Comparison of ENCODE assay signal across 9 cellular contexts in genomic region chr9:120920495-120921178, GRCh38. TPM values are rescaled to one million over a fixed set of nuclear protein-coding genes. Genes with fewer than 3 reads are reported as not detected.
A peak's percentile ranks its signal among the peaks of the same experiment; 100 is the strongest.
DNase-seq lines count a peak whose midpoint lies in the region; ATAC-seq, FAIRE-seq and TF ChIP-seq lines count a peak whose summit lies in the region.
"Had no signal": no experiment of that assay in that cellular context is flagged by ENCODE, and none has a peak within 500 bp of the region (broad histone marks: within the 10 kb centered on the region; RNA-seq: fewer than 3 reads in every experiment).

No MANE protein-coding gene starts in this region.

- peak overlapping the region; percentile 95 for H3K27ac ChIP-seq in Karpas-422 (ENCODE audit: low read length)
- peak overlapping the region; percentile 99 for H3K27ac ChIP-seq in GM12878 (ENCODE audit: control insufficient read depth, insufficient read depth)
- no peak overlapping the region for H3K27ac ChIP-seq in psoas muscle

- H3K9me3 Mint-ChIP-seq in stimulated activated memory B cell treated with anti-CD40 and anti-IgM and Interleukin-4, amounts not matched to agents 10 μg/mL and 1 μg/mL and 100 μg/mL, for 72 hours = peaks cover 2% of the 10 kb centered on the region
- H3K9me3 Mint-ChIP-seq: nephron progenitor cell had no signal

- peak overlapping the region; percentile 63 for H3K9ac ChIP-seq in Karpas-422 (ENCODE audit: low read length)
- peak overlapping the region; percentile 99 for H3K9ac ChIP-seq in GM12878 (ENCODE audit: control insufficient read depth, insufficient read depth, low read length)

- peak overlapping the region; percentile 98 for H3K27ac Mint-ChIP-seq in stimulated activated memory B cell treated with anti-CD40 and anti-IgM and Interleukin-4, amounts not matched to agents 10 μg/mL and 1 μg/mL and 100 μg/mL, for 72 hours

- H3K4me3 ChIP-seq in Karpas-422 (ENCODE audit: low read length) (0 out of 2 replicates have a peak overlapping the region, but pooled peaks have one; percentile 38), GM12878 (peak overlapping the region; percentile 88), psoas muscle (no peak overlapping the region)

- no peaks in the 10 kb centered on the region for H3K27me3 Mint-ChIP-seq in stimulated activated memory B cell treated with anti-CD40 and anti-IgM and Interleukin-4, amounts not matched to agents 10 μg/mL and 1 μg/mL and 100 μg/mL, for 72 hours

- CTCF ChIA-PET in GM12878 (lab: Yijun Ruan, JAX) = interaction anchor here (0.6 to 7.6 kb wide), 12 partner anchors 13 to 165 kb away, joined by 3 to 110 read pairs (median 4); no protein-coding TSS in a partner anchor

- intact Hi-C loops in GM12878 (cut with micrococcal nuclease; ENCODE audit: unreplicated experiment) (loop anchor here (2.0 to 10.0 kb wide), 2 partner anchors 16 to 336 kb away; partner anchors contain the start of gene CDK5RAP2), psoas muscle (cut with DNase I) (loop anchor here in 1 of 2 donors (5.0 kb wide), 1 partner anchor 48 kb away; no protein-coding TSS in a partner anchor)

- H4K20me1 ChIP-seq in Karpas-422 (ENCODE audit: insufficient read depth, low read depth, low read length) (no peaks in the 10 kb centered on the region), GM12878 (ENCODE audit: control insufficient read depth, insufficient read depth) (no peaks in the 10 kb centered on the region)

- H3K4me1 Mint-ChIP-seq in stimulated activated memory B cell treated with anti-CD40 and anti-IgM and Interleukin-4, amounts not matched to agents 10 μg/mL and 1 μg/mL and 100 μg/mL, for 72 hours = peaks cover 89% of the 10 kb centered on the region

- ATAC-seq in GM12878 (peak; percentile 23), psoas muscle (no peak)
- ATAC-seq in stimulated activated memory B cell treated with anti-CD40 and anti-IgM and Interleukin-4, amounts not matched to agents 10 μg/mL and 1 μg/mL and 100 μg/mL, for 72 hours = peak; percentile 59

- peak overlapping the region; percentile 94 for H3K4me3 Mint-ChIP-seq in stimulated activated memory B cell treated with anti-CD40 and anti-IgM and Interleukin-4, amounts not matched to agents 10 μg/mL and 1 μg/mL and 100 μg/mL, for 72 hours

- 16% methylated on average over 4 of the region's 4 CpGs for WGBS in GM12878 (ENCODE audit: insufficient coverage, insufficient replicate concordance, low lambda C conversion rate, missing lambda C conversion rate)
- WGBS in psoas muscle, 3 donors = 73 to 81% (median 76%) methylated on average over 4 of the region's 4 CpGs

- H3K36me3 Mint-ChIP-seq in stimulated activated memory B cell treated with anti-CD40 and anti-IgM and Interleukin-4, amounts not matched to agents 10 μg/mL and 1 μg/mL and 100 μg/mL, for 72 hours = peaks cover 95% of the 10 kb centered on the region

- peaks cover 27% of the 10 kb centered on the region; the same call in 1 of the 2 replicates for H3K36me3 ChIP-seq in Karpas-422 (ENCODE audit: insufficient read depth, low read length)
- H3K36me3 ChIP-seq in GM12878 (ENCODE audit: control insufficient read depth in 2 of 2, insufficient read depth in 2 of 2, low read length in 1 of 2) = peaks cover 16 to 21% of the 10 kb centered on the region in 2 experiments
- H3K36me3 ChIP-seq in psoas muscle (ENCODE audit: insufficient read depth in 1 of 2, low read depth in 1 of 2) = peaks cover 0 to 11% of the 10 kb centered on the region in 2 donors

- in situ Hi-C loops in GM12878 (cut with MboI) = no loop called here

- H2AFZ ChIP-seq in Karpas-422 (ENCODE audit: low read length) = no peak overlapping the region
- H2AFZ ChIP-seq in GM12878 (ENCODE audit: control insufficient read depth, low read depth, low read length) = no peak overlapping the region

- no peak for TF ChIP-seq CTCF in GM12878 (IDR thresholded peaks at IDR 0.05 in 2 of 3, conservative IDR thresholded peaks at IDR 0.05 in 1 of 3; ENCODE audit: control insufficient read depth in 2 of 3, extremely low read depth in 1 of 3, insufficient read depth in 1 of 3, low read depth in 3 of 3, low read length in 3 of 3)
- no peak for TF ChIP-seq CTCF in psoas muscle (IDR thresholded peaks at IDR 0.05)

- POLR2A ChIA-PET in GM12878 (lab: Charles Lee) = interaction anchor here (0.6 to 18.1 kb wide), 7 partner anchors 14 to 85 kb away, joined by 3 to 383 read pairs (median 5); no protein-coding TSS in a partner anchor

- H3K9me2 ChIP-seq in Karpas-422 (replicated peaks; ENCODE audit: insufficient read depth, low read length) = no peaks in the 10 kb centered on the region

- peak; percentile 48 to 51 for DNase-seq in activated CD4-positive, alpha-beta T cell treated with anti-CD3 and anti-CD28 coated beads for 4 hours
- DNase-seq in activated CD4-positive, alpha-beta T cell treated with anti-CD3 and anti-CD28 coated beads for 1 hour = no peak
- no peak for DNase-seq in Karpas-422
- DNase-seq in GM12878 (ENCODE audit: low read depth, low spot score) = no peak
- no peak for DNase-seq in psoas muscle
- no peak for DNase-seq in HPDE6-E6E7 (ENCODE audit: extremely low spot score)
- DNase-seq in pons (ENCODE audit: low spot score) = no peak
- DNase-seq: nephron progenitor cell had no signal

- 0 out of 2 replicates have a peak, but pooled peaks have one; percentile 14 for TF ChIP-seq POLR2A in GM12878 (IDR thresholded peaks at IDR 0.05; ENCODE audit: low read depth, low read length)

- RAD21 ChIA-PET in GM12878 (lab: Charles Lee; ENCODE audit: unreplicated experiment) = interaction anchor here (0.6 to 11.9 kb wide), 7 partner anchors 14 to 266 kb away, joined by 3 to 196 read pairs (median 4); no protein-coding TSS in a partner anchor

- BruUV-seq in GM12878 (replicated peaks; lab: Mats Ljungman, UMichigan) = no TSS peak

- H3K79me2 ChIP-seq in Karpas-422 (ENCODE audit: low read length) = no peaks in the 10 kb centered on the region; the same call in 1 of the 2 replicates
- peaks cover 91% of the 10 kb centered on the region for H3K79me2 ChIP-seq in GM12878 (ENCODE audit: control insufficient read depth, insufficient read depth, low read length)

- peak; percentile 72 to 76; a peak in 2 of 4 replicates for TF ChIP-seq EP300 in GM12878 (IDR thresholded peaks at IDR 0.05; ENCODE audit: borderline replicate concordance in 1 of 2, control insufficient read depth in 1 of 2, low read depth in 2 of 2, low read length in 2 of 2)

- H3K27me3 ChIP-seq in Karpas-422 (ENCODE audit: low read length) (no peaks in the 10 kb centered on the region), GM12878 (replicated peaks in 1 of 2; ENCODE audit: control insufficient read depth in 2 of 2, insufficient read depth in 2 of 2, low read length in 1 of 2) (no peaks in the 10 kb centered on the region), psoas muscle (ENCODE audit: insufficient read depth in 3 of 3, low read length in 2 of 3) (no peaks in the 10 kb centered on the region)

- TF ChIP-seq RAD21 in GM12878 (IDR thresholded peaks at IDR 0.05; ENCODE audit: insufficient read depth, low read depth, low read length) = no peak

- peaks cover 70% of the 10 kb centered on the region for H3K4me1 ChIP-seq in Karpas-422 (ENCODE audit: low read length)
- peaks cover 35% of the 10 kb centered on the region for H3K4me1 ChIP-seq in GM12878 (ENCODE audit: control insufficient read depth, insufficient read depth, low read length)
- H3K4me1 ChIP-seq in psoas muscle = peaks cover 2% of the 10 kb centered on the region

- no peak for FAIRE-seq in GM12878 (lab: Jason Lieb, UNC)

- H3K4me2 ChIP-seq in Karpas-422 (ENCODE audit: low read depth, low read length, poor library complexity, severe bottlenecking) (peak overlapping the region; percentile 56), GM12878 (ENCODE audit: control insufficient read depth, insufficient read depth) (peak overlapping the region; percentile 38)

- SMC1A ChIA-PET in GM12878 (lab: Charles Lee; ENCODE audit: uncharacterized antibody, unreplicated experiment) = interaction anchor here (0.6 to 26.1 kb wide), 12 partner anchors 9 to 150 kb away, joined by 3 to 522 read pairs (median 5); partner anchors contain the start of gene PHF19

- H3K9me3 ChIP-seq in Karpas-422 (ENCODE audit: low read length) (no peaks in the 10 kb centered on the region), GM12878 (replicated peaks; ENCODE audit: control insufficient read depth, insufficient read depth, low read length) (peaks cover 2% of the 10 kb centered on the region; the same call in 1 of the 3 replicates), psoas muscle (no peaks in the 10 kb centered on the region)

RNA-seq across cellular contexts. Expression of gene TRAF1, which starts 6.0 kb away (rescaled TPM):
- 18.8 and 23.8 TPM in 2 replicates for total RNA-seq in Karpas-422 (2014; rRNA removed; shearing (Covaris generic); ENCODE audit: low replicate concordance)
- 317 and 349 TPM in 2 replicates for total RNA-seq in GM12878 (2013; cell fraction: nucleolus; rRNA removed)
- total RNA-seq in GM12878 (2014; rRNA removed) (144 and 153 TPM in 2 replicates), GM12878 (2014; rRNA removed; fragmentation: Illumina TruSeq; extraction: Trizol) (111 and 116 TPM in 2 replicates), GM12878 (2021) (163 and 164 TPM in 2 replicates), psoas muscle (1 to 10 TPM in 2 of 4 donors, under 1 TPM in 2; 0.73 to 2.0 (median 0.99) TPM)
- 44.2 TPM for polyA plus RNA-seq in GM12878 (2011; ENCODE audit: low read depth)
- polyA plus RNA-seq in GM12878 (2011; rRNA removed) (106 and 147 TPM in 2 replicates), GM12878 (2014; fragmentation: Illumina TruSeq; extraction: Trizol) (82.8 and 140 TPM in 2 replicates), GM12878 (2014; fragmentation: Nextera tagmentation; extraction: Ambion mirVana) (10 to 100 TPM; 13.8 to 16.6 TPM), GM12878 (2014; rRNA removed) (153 and 156 TPM in 2 replicates), GM12878 (2016; fragmentation: Nextera tagmentation; extraction: Ambion mirVana) (10 to 100 TPM; 69.6 to 79.5 TPM), psoas muscle (1 to 10 TPM in 1 of 3 donors, under 1 TPM in 2; 0.55 to 1.3 (median 0.95) TPM)
- 186 and 209 TPM in 2 replicates for polyA plus RNA-seq in GM12878 (2011; cell fraction: cytosol; rRNA removed)
- 205 and 241 TPM in 2 replicates for polyA plus RNA-seq in GM12878 (2011; cell fraction: nucleus; rRNA removed)
- 65.1 and 86.6 TPM in 2 replicates for polyA plus RNA-seq in GM12878 (2012)
- 194 and 283 TPM in 2 replicates for polyA minus RNA-seq in GM12878 (2011; rRNA and poly(A)+ RNA removed)
- 61.2 and 66.6 TPM in 2 replicates for polyA minus RNA-seq in GM12878 (2011; cell fraction: cytosol; rRNA and poly(A)+ RNA removed)
- 99.3 and 141 TPM in 2 replicates for polyA minus RNA-seq in GM12878 (2011; cell fraction: nucleus; rRNA and poly(A)+ RNA removed)

RNA-seq across cellular contexts. Expression of gene PHF19, which starts 43.6 kb away (rescaled TPM):
- 34.8 and 76.9 TPM in 2 replicates for total RNA-seq in Karpas-422 (2014; rRNA removed; shearing (Covaris generic); ENCODE audit: low replicate concordance)
- 127 and 130 TPM in 2 replicates for total RNA-seq in GM12878 (2013; cell fraction: nucleolus; rRNA removed)
- 74.9 and 81.1 TPM in 2 replicates for total RNA-seq in GM12878 (2014; rRNA removed)
- total RNA-seq in GM12878 (2014; rRNA removed; fragmentation: Illumina TruSeq; extraction: Trizol) = 63.1 and 74.8 TPM in 2 replicates
- 116 and 133 TPM in 2 replicates for total RNA-seq in GM12878 (2021)
- polyA plus RNA-seq in GM12878 (2011; ENCODE audit: low read depth) = 38.7 TPM
- polyA plus RNA-seq in GM12878 (2011; rRNA removed) = 45.5 and 71.1 TPM in 2 replicates
- polyA plus RNA-seq in GM12878 (2011; cell fraction: cytosol; rRNA removed) = 118 and 119 TPM in 2 replicates
- polyA plus RNA-seq in GM12878 (2011; cell fraction: nucleus; rRNA removed) = 334 and 350 TPM in 2 replicates
- 63.6 and 78.6 TPM in 2 replicates for polyA plus RNA-seq in GM12878 (2012)
- polyA plus RNA-seq in GM12878 (2014; fragmentation: Illumina TruSeq; extraction: Trizol) = 64.7 and 94.2 TPM in 2 replicates
- 10 to 100 TPM; 26.0 to 50.2 TPM for polyA plus RNA-seq in GM12878 (2014; fragmentation: Nextera tagmentation; extraction: Ambion mirVana)
- 98.6 and 106 TPM in 2 replicates for polyA plus RNA-seq in GM12878 (2014; rRNA removed)
- 100 to 1,000 TPM in 1 of 2 experiments, 10 to 100 TPM in 1; 97.9 to 113 TPM for polyA plus RNA-seq in GM12878 (2016; fragmentation: Nextera tagmentation; extraction: Ambion mirVana)
- polyA minus RNA-seq in GM12878 (2011; rRNA and poly(A)+ RNA removed) = 85.9 and 103 TPM in 2 replicates
- polyA minus RNA-seq in GM12878 (2011; cell fraction: cytosol; rRNA and poly(A)+ RNA removed) = 31.7 and 47.3 TPM in 2 replicates
- polyA minus RNA-seq in GM12878 (2011; cell fraction: nucleus; rRNA and poly(A)+ RNA removed) = 69.5 and 128 TPM in 2 replicates
- total RNA-seq in psoas muscle = 10 to 100 TPM in 2 of 4 donors, 1 to 10 TPM in 2; 6.8 to 14.8 (median 9.8) TPM
- 10 to 100 TPM in 2 of 3 donors, 1 to 10 TPM in 1; 8.2 to 12.3 (median 12.2) TPM for polyA plus RNA-seq in psoas muscle

Comparison
In these comparisons a context has a peak if more than half of its experiments do, and no peak if none do; other contexts are left out.
1. DNase-seq: peak in activated CD4-positive, alpha-beta T cell treated with anti-CD3 and anti-CD28 coated beads for 4 hours (2 of 2); none in activated CD4-positive, alpha-beta T cell treated with anti-CD3 and anti-CD28 coated beads for 1 hour (single experiment), Karpas-422 (single experiment), GM12878 (single experiment), psoas muscle (0 of 2), HPDE6-E6E7 (single experiment) and pons (single experiment).
2. ATAC-seq: peak in GM12878 (single experiment) and stimulated activated memory B cell treated with anti-CD40 and anti-IgM and Interleukin-4, amounts not matched to agents 10 μg/mL and 1 μg/mL and 100 μg/mL, for 72 hours (single experiment); none in psoas muscle (0 of 4).